ENCODE assay signal across 7 cellular contexts in genomic region chr2:231052494-231053451, GRCh38. TPM values are rescaled to one million over a fixed set of nuclear protein-coding genes. Genes with fewer than 3 reads are reported as not detected.
DNase-seq lines count a peak whose midpoint lies in the region; ATAC-seq, FAIRE-seq and TF ChIP-seq lines count a peak whose summit lies in the region.

No MANE protein-coding gene starts in this region.

- H3K36me3 ChIP-seq in brain microvascular endothelial cell (replicated peaks) (no peaks in the 10 kb centered on the region), iPS-20b (ENCODE audit: insufficient read depth, low read depth, low read length) (no peaks in the 10 kb centered on the region), small intestine (ENCODE audit: control insufficient read depth in 2 of 2, insufficient read depth in 2 of 2, low read length in 2 of 2) (no peaks in the 10 kb centered on the region)

- H3K27me3 ChIP-seq in brain microvascular endothelial cell (replicated peaks) (peaks cover 5% of the 10 kb centered on the region), iPS-20b (ENCODE audit: insufficient read depth, low read length) (peaks cover 52% of the 10 kb centered on the region), small intestine (ENCODE audit: control insufficient read depth in 2 of 2, insufficient read depth in 2 of 2, low read length in 2 of 2) (no peaks in the 10 kb centered on the region)

- peak overlapping the region; percentile 64 for H3K4me3 ChIP-seq in brain microvascular endothelial cell (ENCODE audit: low read depth, low read length)
- peak overlapping the region; percentile 74 for H3K4me3 ChIP-seq in iPS-20b (ENCODE audit: low read length)
- H3K4me3 ChIP-seq in small intestine (ENCODE audit: low read depth in 1 of 2, low read length in 2 of 2): peak overlapping the region; percentile 46 to 49

- peak; percentile 97 for TF ChIP-seq CTCF in brain microvascular endothelial cell (IDR thresholded peaks at IDR 0.05; ENCODE audit: low read depth, low read length, missing control alignments)

- DNase-seq in GM12891 (ENCODE audit: insufficient read length, low spot score) (peak; percentile 75), NCI-H1694 treated with DMSO at 0.1 percent for 48 hours (lab: John Stamatoyannopoulos, UW) (peak; percentile 85), UCSD-AML1 (lab: John Stamatoyannopoulos, UW; ENCODE audit: unreplicated experiment) (peak; percentile 82), brain microvascular endothelial cell (peak; percentile 68), small intestine (peak; percentile 84)

- no peaks in the 10 kb centered on the region; the same call in 1 of the 2 replicates for H3K4me1 ChIP-seq in iPS-20b (ENCODE audit: insufficient read depth, low read length)
- peaks cover 0 to 13% of the 10 kb centered on the region in 2 donors for H3K4me1 ChIP-seq in small intestine (ENCODE audit: control insufficient read depth in 2 of 2, insufficient read depth in 1 of 2, low read depth in 1 of 2, low read length in 1 of 2)

- peak; percentile 67 for ATAC-seq in HG02852 (IDR thresholded peaks at IDR 0.05; ENCODE audit: unreplicated experiment)

- in situ Hi-C loops in brain microvascular endothelial cell (cut with HindIII; ENCODE audit: low pct_ligation_motif_present, low sequenced_read_pairs): no loop called here

- H3K27ac ChIP-seq in brain microvascular endothelial cell (no peak overlapping the region), iPS-20b (ENCODE audit: low read length) (no peak overlapping the region), small intestine (ENCODE audit: low read depth in 1 of 2, low read length in 1 of 2) (peak overlapping the region in 1 of 2 donors; percentile 2)

- TF ChIP-seq POLR2A in GM12891 (IDR thresholded peaks at IDR 0.05; ENCODE audit: low read depth, low read length): no peak

- H3K9me3 ChIP-seq in iPS-20b (ENCODE audit: insufficient read depth, low read depth, low read length) (no peaks in the 10 kb centered on the region), small intestine (ENCODE audit: control insufficient read depth, low read depth) (no peaks in the 10 kb centered on the region)

- 5 to 7% (median 6%) methylated on average over 60 to 62 of the region's 62 CpGs for WGBS in small intestine, 3 donors

- FAIRE-seq in GM12891 (lab: Jason Lieb, UNC): peak; percentile 90
- FAIRE-seq in small intestine (lab: Jason Lieb, UNC): no peak

- peak overlapping the region; percentile 47; the same call in 1 of the 2 replicates for H3K9ac ChIP-seq in iPS-20b (ENCODE audit: low read depth, low read length)

TF ChIP-seq in GM12891, 5 proteins besides CTCF, POLR2A, EP300 and RAD21:
- TF ChIP-seq SPI1 (IDR thresholded peaks at IDR 0.05; ENCODE audit: low read depth, low read length): no peak
- TF ChIP-seq POLR2AphosphoS5 (IDR thresholded peaks at IDR 0.05; ENCODE audit: low read depth, low read length): no peak
- no peak for TF ChIP-seq TAF1 (IDR thresholded peaks at IDR 0.05; ENCODE audit: low read depth, low read length)
- TF ChIP-seq PAX5 (IDR thresholded peaks at IDR 0.05; ENCODE audit: insufficient read depth, low read length, severe bottlenecking): no peak
- TF ChIP-seq POU2F2 (IDR thresholded peaks at IDR 0.05; ENCODE audit: low read depth, low read length): no peak

RNA-seq across cellular contexts. Expression of gene PSMD1, which starts 3.9 kb away (rescaled TPM):
- 62.6 TPM for polyA plus RNA-seq in GM12891 (2012; ENCODE audit: low read depth, missing spikeins)
- polyA plus RNA-seq in small intestine: 10 to 100 TPM; 49.8 to 75.1 (median 69.2) TPM

RNA-seq across cellular contexts. Expression of gene C2orf72, which starts 15.4 kb away (rescaled TPM):
- polyA plus RNA-seq in GM12891 (2012; ENCODE audit: low read depth, missing spikeins): 0.82 TPM
- polyA plus RNA-seq in small intestine: 10 to 100 TPM in 1 of 3 donors, 1 to 10 TPM in 2; 6.5 to 17.4 (median 7.6) TPM

RNA-seq across cellular contexts. Expression of gene SPATA3, which starts 56.9 kb away (rescaled TPM):
- polyA plus RNA-seq in GM12891 (2012; ENCODE audit: low read depth, missing spikeins): not detected
- polyA plus RNA-seq in small intestine: not detected
